In the genomic region with DNA sequence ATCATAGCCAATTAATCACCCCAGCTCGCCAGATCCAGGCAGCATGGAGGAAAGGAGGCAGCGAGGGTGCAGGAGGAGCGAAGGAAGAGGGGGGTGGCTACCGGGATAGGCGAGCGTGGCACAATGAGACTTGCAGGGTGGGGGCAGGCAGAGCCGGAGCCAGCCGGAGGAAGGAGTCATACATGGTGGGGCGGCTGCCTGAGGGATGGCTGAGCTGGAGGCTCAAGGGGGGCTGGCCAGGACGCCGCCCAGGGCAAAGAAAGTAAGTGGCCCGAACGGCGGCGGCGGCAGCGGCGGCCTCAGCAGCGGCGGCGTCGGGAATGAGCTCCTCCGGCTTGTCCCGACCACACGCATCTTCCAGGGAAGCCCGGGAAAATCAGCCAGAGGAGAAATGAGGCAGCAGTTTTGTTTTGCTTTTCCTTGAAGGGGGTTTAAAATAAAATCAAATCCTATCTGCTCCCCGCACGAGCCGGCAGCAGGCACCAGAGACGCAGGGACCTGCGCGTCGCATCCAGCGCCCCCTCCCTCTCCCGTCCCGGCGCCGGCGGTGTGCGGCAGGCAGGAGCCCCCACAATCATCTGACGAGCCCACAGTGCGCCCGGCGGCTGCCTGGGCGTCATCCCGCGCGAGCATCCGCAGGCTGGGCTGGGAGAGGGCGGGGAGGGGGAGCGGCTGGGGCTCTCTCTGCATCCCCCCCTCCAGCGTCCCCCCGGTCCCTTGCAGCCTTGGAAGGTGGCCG, we compare ENCODE assay signal across 10 cellular contexts.
DNase-seq lines count a peak whose midpoint lies in the region; ATAC-seq and TF ChIP-seq lines count a peak whose summit lies in the region.
"Had no signal": no experiment of that assay in that cellular context is flagged by ENCODE, and none has a peak within 500 bp of the region (broad histone marks: within the 10 kb centered on the region; RNA-seq: fewer than 3 reads in every experiment).

No MANE protein-coding gene starts in this region.

- POLR2A ChIA-PET in MCF 10A (lab: Yijun Ruan, JAX), result interaction anchor here (0.6 kb wide), 1 partner anchor 651 kb away, joined by 3 read pairs; no protein-coding TSS in a partner anchor

- intact Hi-C loops in breast epithelium (cut with DNase I; ENCODE audit: low total_unique reads) (no loop called here), MCF 10A (cut with micrococcal nuclease) (no loop called here)

- H3K36me3 ChIP-seq in breast epithelium (no peaks in the 10 kb centered on the region), ectodermal cell (ENCODE audit: control insufficient read depth, insufficient read depth, low read length) (no peaks in the 10 kb centered on the region), urinary bladder (ENCODE audit: insufficient read depth) (no peaks in the 10 kb centered on the region)
- H3K36me3 ChIP-seq: left lung had no signal

- BruUV-seq in MCF 10A (replicated peaks; lab: Mats Ljungman, UMichigan), result no TSS peak

- peaks cover 0 to 4% of the 10 kb centered on the region in 2 donors for H3K4me1 ChIP-seq in breast epithelium
- peaks cover 21% of the 10 kb centered on the region for H3K4me1 ChIP-seq in ectodermal cell (ENCODE audit: control insufficient read depth, insufficient read depth, low read length)
- no peaks in the 10 kb centered on the region for H3K4me1 ChIP-seq in urinary bladder (ENCODE audit: insufficient read depth)

- TF ChIP-seq CTCF in breast epithelium (IDR thresholded peaks at IDR 0.05), result no peak
- TF ChIP-seq CTCF in MCF 10A (IDR thresholded peaks at IDR 0.05; ENCODE audit: unreplicated experiment), result no peak

- no peak overlapping the region for H3K27ac ChIP-seq in breast epithelium
- no peak overlapping the region for H3K27ac ChIP-seq in ectodermal cell (ENCODE audit: insufficient read depth, low read depth, low read length, poor library complexity, severe bottlenecking)
- H3K27ac ChIP-seq in urinary bladder (ENCODE audit: low read depth), result no peak overlapping the region
- H3K27ac ChIP-seq: left lung had no signal

- H3K4me3 Mint-ChIP-seq in MCF 10A (ENCODE audit: unreplicated experiment), result no peak overlapping the region

- CTCF ChIA-PET in MCF 10A (lab: Yijun Ruan, JAX), result no interaction called here

- WGBS in ectodermal cell, 2 experiments, result 1% methylated on average over 54 of the region's 54 CpGs
- WGBS in urinary bladder, result 7% methylated on average over 54 of the region's 54 CpGs

- H3K36me3 Mint-ChIP-seq in MCF 10A (ENCODE audit: insufficient read depth, unreplicated experiment), result no peaks in the 10 kb centered on the region

- H3K9me3 ChIP-seq in breast epithelium (no peaks in the 10 kb centered on the region), ectodermal cell (ENCODE audit: control insufficient read depth, low read length) (no peaks in the 10 kb centered on the region)
- H3K9me3 ChIP-seq: left lung had no signal

- TF ChIP-seq POLR2A in breast epithelium (IDR thresholded peaks at IDR 0.05), result no peak

- H3K4me3 ChIP-seq in breast epithelium, result peak overlapping the region; percentile 29 to 61 (median 34)
- peak overlapping the region; percentile 43 for H3K4me3 ChIP-seq in ectodermal cell (ENCODE audit: insufficient read depth, low read depth, low read length)
- H3K4me3 ChIP-seq in urinary bladder (ENCODE audit: low read depth, low read length), result peak overlapping the region; percentile 32
- H3K4me3 ChIP-seq: left lung had no signal

- no peak for DNase-seq in breast epithelium (ENCODE audit: low spot score in 2 of 2)
- DNase-seq in MCF 10A (ENCODE audit: unreplicated experiment), result no peak
- DNase-seq in medulla oblongata (ENCODE audit: extremely low spot score), result peak; percentile 15
- no peak for DNase-seq in globus pallidus (ENCODE audit: low spot score)
- no peak for DNase-seq in NCI-H226
- DNase-seq: NCI-H1930 had no signal

- no peak overlapping the region for H3K27ac Mint-ChIP-seq in MCF 10A (ENCODE audit: low read depth, unreplicated experiment)

- ATAC-seq in GM18498 (IDR thresholded peaks at IDR 0.05; ENCODE audit: unreplicated experiment), result no peak
- ATAC-seq: left lung had no signal

- H3K27me3 ChIP-seq in breast epithelium (peaks cover 0 to 14% of the 10 kb centered on the region in 2 donors), ectodermal cell (ENCODE audit: control insufficient read depth, insufficient read depth, low read length, poor library complexity, severe bottlenecking) (peaks cover 5% of the 10 kb centered on the region)

- peaks cover 20% of the 10 kb centered on the region for H3K9me3 Mint-ChIP-seq in MCF 10A (ENCODE audit: unreplicated experiment)

- no peaks in the 10 kb centered on the region for H3K27me3 Mint-ChIP-seq in MCF 10A (ENCODE audit: insufficient read depth, unreplicated experiment)

- no peaks in the 10 kb centered on the region for H3K4me1 Mint-ChIP-seq in MCF 10A (ENCODE audit: insufficient read depth, unreplicated experiment)
